ENCODE assay signal across 13 cellular contexts in genomic region chr12:55698241-55698955, GRCh38.
"Had no signal": no experiment of that assay in that cellular context is flagged by ENCODE, and none has a peak within 500 bp of the region (broad histone marks: within the 10 kb centered on the region; RNA-seq: fewer than 3 reads in every experiment).

No MANE protein-coding gene starts in this region.

- H3K4me3 ChIP-seq: adrenal gland, colonic mucosa had no signal

- H3K9me3 ChIP-seq: adrenal gland, colonic mucosa had no signal

- H3K27ac ChIP-seq: adrenal gland, colonic mucosa had no signal

- DNase-seq: activated CD4-positive, alpha-beta T cell treated with anti-CD3 and anti-CD28 coated beads, Interleukin-2, amount 50 U/mL, for 1 hour; activated CD8-positive, alpha-beta memory T cell treated with anti-CD3 and anti-CD28 coated beads for 24 hours; activated naive CD4-positive, alpha-beta T cell treated with anti-CD3 and anti-CD28 coated beads, Interleukin-2, amount 10 ng/mL, durations not matched to agents 7 days and 5 days; caudate nucleus; colonic mucosa; hippocampal formation; nephron progenitor cell; stimulated activated CD4-positive, alpha-beta T cell treated with anti-CD3 and anti-CD28 coated beads, Interleukin-2, amount 100 ng/mL, for 48 hours; SW 1271 had no signal

- H3K4me1 ChIP-seq: adrenal gland, colonic mucosa had no signal

- ATAC-seq: activated CD4-positive, CD25-positive, alpha-beta regulatory T cell treated with anti-CD3 and anti-CD28 coated beads, Interleukin-2, amount 50 U/mL, for 24 hours; activated T-helper 17 cell treated with anti-CD3 and anti-CD28 coated beads, Interleukin-2, amount 50 U/mL, for 72 hours; stimulated activated memory B cell treated with anti-CD40 and anti-IgM and Interleukin-4, amounts not matched to agents 10 μg/mL and 1 μg/mL and 100 μg/mL, for 72 hours had no signal

- H3K27me3 ChIP-seq: adrenal gland, colonic mucosa had no signal

- H3K36me3 ChIP-seq: adrenal gland, colonic mucosa had no signal
